26 cellular contexts compared by ENCODE assay signal in genomic region chr7:102138676-102139075, GRCh38.
"Had no signal": no experiment of that assay in that cellular context is flagged by ENCODE, and none has a peak within 500 bp of the region (broad histone marks: within the 10 kb centered on the region; RNA-seq: fewer than 3 reads in every experiment).

No MANE protein-coding gene starts in this region.

- H3K9me3 Mint-ChIP-seq: activated CD4-positive, alpha-beta T cell treated with anti-CD3 and anti-CD28 coated beads, Interleukin-2, amount 10 ng/mL, durations not matched to agents 24 days and 14 days; activated CD8-positive, alpha-beta T cell treated with anti-CD3 and anti-CD28 coated beads for 36 hours; activated naive CD4-positive, alpha-beta T cell treated with anti-CD3 and anti-CD28 coated beads, Interleukin-2, amount 50 U/mL, for 24 hours; immature natural killer cell; naive B cell; neural crest cell; stimulated activated naive B cell treated with anti-CD40 and anti-IgM and Interleukin-4, amounts not matched to agents 10 μg/mL and 1 μg/mL and 100 μg/mL, for 72 hours; T-helper 1 cell treated with Interleukin-12 subunit alpha and Interleukin-12 subunit beta and Interleukin-4 antibody, amounts not matched to agents 30 μg/mL and 1 μg/mL, for 36 hours had no signal

- H3K4me3 ChIP-seq: body of pancreas, cardiac muscle cell, hepatocyte, lower lobe of right lung, mucosa of descending colon, smooth muscle cell, testis had no signal

- H3K36me3 ChIP-seq: cardiac muscle cell had no signal

- H3K27ac ChIP-seq: body of pancreas, cardiac muscle cell, foreskin keratinocyte, hepatocyte, lower lobe of right lung, testis had no signal

- DNase-seq: activated CD4-positive, alpha-beta T cell treated with anti-CD3 and anti-CD28 coated beads, Interleukin-2, amount 10 ng/mL, durations not matched to agents 24 days and 14 days; activated CD8-positive, alpha-beta T cell treated with anti-CD3 and anti-CD28 coated beads for 36 hours; activated gamma-delta T cell treated with Interleukin-2 at 50 U/mL for 16 hours; anterior cingulate cortex; body of pancreas; effector CD4-positive, alpha-beta T cell; erythroblast; foreskin keratinocyte; immature natural killer cell; lower lobe of right lung; mesendoderm; mucosa of descending colon; naive B cell; stimulated activated CD4-positive, alpha-beta T cell treated with anti-CD3 and anti-CD28 coated beads, Interleukin-15, amount 100 ng/mL, for 24 hours; stimulated activated naive B cell treated with anti-CD40 and anti-IgM and Interleukin-4, amounts not matched to agents 10 μg/mL and 1 μg/mL and 100 μg/mL, for 72 hours; testis; trophoblast cell had no signal

- H3K9me3 ChIP-seq: body of pancreas, lower lobe of right lung, mucosa of descending colon, testis had no signal

- H3K4me1 ChIP-seq: body of pancreas, foreskin keratinocyte, testis had no signal

- H3K27me3 ChIP-seq: body of pancreas, cardiac muscle cell, foreskin keratinocyte, hepatocyte, testis had no signal

- H3K4me2 ChIP-seq: hepatocyte, smooth muscle cell had no signal

- H2AFZ ChIP-seq: hepatocyte had no signal

- H3K4me3 Mint-ChIP-seq: activated CD4-positive, alpha-beta T cell treated with anti-CD3 and anti-CD28 coated beads, Interleukin-2, amount 10 ng/mL, durations not matched to agents 24 days and 14 days; activated CD8-positive, alpha-beta T cell treated with anti-CD3 and anti-CD28 coated beads for 36 hours; activated naive CD4-positive, alpha-beta T cell treated with anti-CD3 and anti-CD28 coated beads, Interleukin-2, amount 50 U/mL, for 24 hours; immature natural killer cell; naive B cell; neural crest cell; stimulated activated naive B cell treated with anti-CD40 and anti-IgM and Interleukin-4, amounts not matched to agents 10 μg/mL and 1 μg/mL and 100 μg/mL, for 72 hours; T-helper 1 cell treated with Interleukin-12 subunit alpha and Interleukin-12 subunit beta and Interleukin-4 antibody, amounts not matched to agents 30 μg/mL and 1 μg/mL, for 36 hours had no signal

- H3K27ac Mint-ChIP-seq: activated CD4-positive, alpha-beta T cell treated with anti-CD3 and anti-CD28 coated beads, Interleukin-2, amount 10 ng/mL, durations not matched to agents 24 days and 14 days; activated CD8-positive, alpha-beta T cell treated with anti-CD3 and anti-CD28 coated beads for 36 hours; activated naive CD4-positive, alpha-beta T cell treated with anti-CD3 and anti-CD28 coated beads, Interleukin-2, amount 50 U/mL, for 24 hours; immature natural killer cell; naive B cell; stimulated activated naive B cell treated with anti-CD40 and anti-IgM and Interleukin-4, amounts not matched to agents 10 μg/mL and 1 μg/mL and 100 μg/mL, for 72 hours; T-helper 1 cell treated with Interleukin-12 subunit alpha and Interleukin-12 subunit beta and Interleukin-4 antibody, amounts not matched to agents 30 μg/mL and 1 μg/mL, for 36 hours had no signal

- ATAC-seq: activated CD4-positive, CD25-positive, alpha-beta regulatory T cell treated with anti-CD3 and anti-CD28 coated beads, Interleukin-2, amount 50 U/mL, for 24 hours; activated CD8-positive, alpha-beta T cell treated with anti-CD3 and anti-CD28 coated beads for 36 hours; body of pancreas; foreskin keratinocyte; left lobe of liver; lower lobe of right lung; mucosa of descending colon; sciatic nerve; stimulated activated naive B cell treated with anti-CD40 and anti-IgM and Interleukin-4, amounts not matched to agents 10 μg/mL and 1 μg/mL and 100 μg/mL, for 72 hours had no signal

- H3K27me3 Mint-ChIP-seq: activated CD4-positive, alpha-beta T cell treated with anti-CD3 and anti-CD28 coated beads, Interleukin-2, amount 10 ng/mL, durations not matched to agents 24 days and 14 days; activated CD8-positive, alpha-beta T cell treated with anti-CD3 and anti-CD28 coated beads for 36 hours; activated naive CD4-positive, alpha-beta T cell treated with anti-CD3 and anti-CD28 coated beads, Interleukin-2, amount 50 U/mL, for 24 hours; naive B cell; stimulated activated naive B cell treated with anti-CD40 and anti-IgM and Interleukin-4, amounts not matched to agents 10 μg/mL and 1 μg/mL and 100 μg/mL, for 72 hours had no signal
